Comparison of ENCODE assay signal across 24 cellular contexts in genomic region chr14:72061718-72062117, GRCh38.
A peak's percentile ranks its signal among the peaks of the same experiment; 100 is the strongest.
DNase-seq lines count a peak whose midpoint lies in the region; ATAC-seq, FAIRE-seq and TF ChIP-seq lines count a peak whose summit lies in the region.
"Had no signal": no experiment of that assay in that cellular context is flagged by ENCODE, and none has a peak within 500 bp of the region (broad histone marks: within the 10 kb centered on the region; RNA-seq: fewer than 3 reads in every experiment).

No MANE protein-coding gene starts in this region.

- no peak overlapping the region for H3K27ac ChIP-seq in WERI-Rb-1
- H3K27ac ChIP-seq: BLaER1 had no signal

- TF ChIP-seq CTCF in LNCaP clone FGC (IDR thresholded peaks at IDR 0.05; ENCODE audit: control insufficient read depth, extremely low read depth, insufficient read depth) (no peak), WERI-Rb-1 (IDR thresholded peaks at IDR 0.05; ENCODE audit: low read depth, low read length) (no peak)

- H3K36me3 ChIP-seq in WERI-Rb-1: no peaks in the 10 kb centered on the region
- H3K36me3 ChIP-seq: BE2C, BLaER1 had no signal

- DNase-seq in LNCaP clone FGC (ENCODE audit: low read depth): peak; percentile 21
- DNase-seq in astrocyte of the hippocampus (ENCODE audit: low read depth, low spot score): peak; percentile 10
- DNase-seq in urothelium cell line (ENCODE audit: low spot score): peak; percentile 27
- no peak for DNase-seq in WERI-Rb-1
- DNase-seq: 8988T; ACHN; BE2C; C1 segment of cervical spinal cord; CD4-positive, alpha-beta memory T cell; CD4-positive, CD25-positive, alpha-beta regulatory T cell; CD8-positive, alpha-beta memory T cell; COR-L47; DMS 273 treated with DMSO at 0.1 percent for 48 hours; DMS153; DMS53; DMS79; DND-41; EL; GDM1 had no signal

- H3K4me3 ChIP-seq in LNCaP clone FGC (ENCODE audit: low read depth, low read length): no peak overlapping the region
- H3K4me3 ChIP-seq in WERI-Rb-1 (ENCODE audit: low read depth, low read length): no peak overlapping the region
- H3K4me3 ChIP-seq: BLaER1, GM12878 had no signal

- no peaks in the 10 kb centered on the region for H3K27me3 ChIP-seq in WERI-Rb-1 (ENCODE audit: insufficient read depth, low read depth, severe bottlenecking)
- H3K27me3 ChIP-seq: BLaER1 had no signal

- no peak for ATAC-seq in HG03097 (IDR thresholded peaks at IDR 0.05; ENCODE audit: low FRiP score, unreplicated experiment)
- ATAC-seq: GM12878 had no signal

- no peaks in the 10 kb centered on the region for H3K9me3 ChIP-seq in WERI-Rb-1 (ENCODE audit: severe bottlenecking)
- H3K9me3 ChIP-seq: BE2C, BLaER1 had no signal

- FAIRE-seq in urothelium cell line (lab: Jason Lieb, UNC): peak; percentile 53
- FAIRE-seq: A204.1, GM12878, GM18507 had no signal
